ENCODE assay signal across 18 cellular contexts in genomic region chr16:7967986-7968509, GRCh38.
A peak's percentile ranks its signal among the peaks of the same experiment; 100 is the strongest.
DNase-seq lines count a peak whose midpoint lies in the region; FAIRE-seq and TF ChIP-seq lines count a peak whose summit lies in the region.
"Had no signal": no experiment of that assay in that cellular context is flagged by ENCODE, and none has a peak within 500 bp of the region (broad histone marks: within the 10 kb centered on the region; RNA-seq: fewer than 3 reads in every experiment).

No MANE protein-coding gene starts in this region.

- H3K9me3 ChIP-seq in astrocyte (ENCODE audit: insufficient read depth, low read depth, low read length) (peaks cover 6% of the 10 kb centered on the region), neural cell (ENCODE audit: low read length) (no peaks in the 10 kb centered on the region)
- H3K9me3 ChIP-seq: HAP-1 had no signal

- no peaks in the 10 kb centered on the region for H3K36me3 ChIP-seq in astrocyte (ENCODE audit: insufficient read depth, low read length)
- H3K36me3 ChIP-seq in neural cell (ENCODE audit: insufficient read depth, low read length): no peaks in the 10 kb centered on the region
- H3K36me3 ChIP-seq: HAP-1 had no signal

- H3K4me3 ChIP-seq in astrocyte (ENCODE audit: insufficient read depth, low read depth, low read length) (no peak overlapping the region), neural cell (ENCODE audit: low read length) (no peak overlapping the region)
- H3K4me3 ChIP-seq: HAP-1 had no signal

- TF ChIP-seq EP300 in neural cell (conservative IDR thresholded peaks at IDR 0.05; ENCODE audit: poor library complexity, severe bottlenecking): no peak

- no peaks in the 10 kb centered on the region for H3F3A ChIP-seq in neural cell (ENCODE audit: insufficient read depth, low read length, poor library complexity, severe bottlenecking)

- H3K79me2 ChIP-seq in astrocyte (ENCODE audit: insufficient read depth, low read length) (no peaks in the 10 kb centered on the region), neural cell (replicated peaks; ENCODE audit: insufficient read depth, low read length) (no peaks in the 10 kb centered on the region)

- no peak for FAIRE-seq in astrocyte (lab: Jason Lieb, UNC)
- FAIRE-seq: G401.6, GM12892, H54 had no signal

- H2AFZ ChIP-seq in astrocyte (ENCODE audit: low read depth, low read length) (no peak overlapping the region), neural cell (ENCODE audit: low read depth, low read length) (no peak overlapping the region)

- no peaks in the 10 kb centered on the region for H3K9me2 ChIP-seq in neural cell (ENCODE audit: insufficient read depth, low read length)

- H3K27me3 ChIP-seq in astrocyte (ENCODE audit: insufficient read depth, low read length) (no peaks in the 10 kb centered on the region), neural cell (ENCODE audit: insufficient read depth, low read depth, low read length) (no peaks in the 10 kb centered on the region)

- peaks cover 28% of the 10 kb centered on the region for H3K4me1 Mint-ChIP-seq in astrocyte (ENCODE audit: low read depth, unreplicated experiment)
- H3K4me1 Mint-ChIP-seq: CD4-positive, alpha-beta memory T cell had no signal

- no peaks in the 10 kb centered on the region for H3K9me3 Mint-ChIP-seq in astrocyte (ENCODE audit: unreplicated experiment)

- no peaks in the 10 kb centered on the region for H3K36me3 Mint-ChIP-seq in astrocyte (ENCODE audit: low read depth, unreplicated experiment)
- H3K36me3 Mint-ChIP-seq: CD4-positive, alpha-beta memory T cell had no signal

- no peak overlapping the region for H3K27ac ChIP-seq in astrocyte (ENCODE audit: low read depth, low read length)
- H3K27ac ChIP-seq in neural cell (ENCODE audit: low read length): no peak overlapping the region

- no peaks in the 10 kb centered on the region for H4K20me1 ChIP-seq in astrocyte (ENCODE audit: insufficient read depth, low read length)
- H4K20me1 ChIP-seq in neural cell (ENCODE audit: insufficient read depth): no peaks in the 10 kb centered on the region

- peak; percentile 34 for DNase-seq in M059J (ENCODE audit: low read depth)
- no peak for DNase-seq in astrocyte (ENCODE audit: low read depth)
- DNase-seq in RKO (ENCODE audit: low spot score): no peak
- no peak for DNase-seq in dedifferentiated amniotic fluid mesenchymal stem cell (ENCODE audit: extremely low spot score)
- no peak for DNase-seq in T-helper 1 cell
- DNase-seq: C1 segment of cervical spinal cord; Calu3; CD4-positive, alpha-beta memory T cell; COR-L47; DMS53; DMS79 treated with DMSO at 0.1 percent for 48 hours; GOT3; HFFc6 had no signal

- H3K27ac Mint-ChIP-seq in astrocyte (ENCODE audit: unreplicated experiment): peak overlapping the region; percentile 75
- H3K27ac Mint-ChIP-seq: CD4-positive, alpha-beta memory T cell; HFFc6 had no signal

- TF ChIP-seq RAD21 in neural cell (conservative IDR thresholded peaks at IDR 0.05): no peak

- H3K9ac ChIP-seq in astrocyte (ENCODE audit: low read length): no peak overlapping the region
- no peak overlapping the region for H3K9ac ChIP-seq in neural cell (ENCODE audit: low read length)

- H3K27me3 Mint-ChIP-seq in astrocyte (ENCODE audit: low read depth, unreplicated experiment): no peaks in the 10 kb centered on the region
- H3K27me3 Mint-ChIP-seq: CD4-positive, alpha-beta memory T cell had no signal

- no peak for TF ChIP-seq CTCF in astrocyte (IDR thresholded peaks at IDR 0.05; ENCODE audit: insufficient read depth, low read depth, low read length)
- no peak for TF ChIP-seq CTCF in neural cell (IDR thresholded peaks at IDR 0.05; ENCODE audit: poor library complexity, severe bottlenecking)

- no peak overlapping the region for H3K4me3 Mint-ChIP-seq in astrocyte (ENCODE audit: unreplicated experiment)
- H3K4me3 Mint-ChIP-seq: CD4-positive, alpha-beta memory T cell; HFFc6 had no signal

- no peaks in the 10 kb centered on the region for H3K4me1 ChIP-seq in astrocyte (ENCODE audit: insufficient read depth, low read length)
- H3K4me1 ChIP-seq: HAP-1 had no signal

- H3K4me2 ChIP-seq in astrocyte (ENCODE audit: low read length): no peak overlapping the region
- no peak overlapping the region for H3K4me2 ChIP-seq in neural cell (ENCODE audit: low read length)

TF ChIP-seq in neural cell, 6 proteins besides CTCF, POLR2A, EP300 and RAD21:
- TF ChIP-seq TAF1 (IDR thresholded peaks at IDR 0.05; ENCODE audit: low read depth): no peak
- TF ChIP-seq, protein P1, sequence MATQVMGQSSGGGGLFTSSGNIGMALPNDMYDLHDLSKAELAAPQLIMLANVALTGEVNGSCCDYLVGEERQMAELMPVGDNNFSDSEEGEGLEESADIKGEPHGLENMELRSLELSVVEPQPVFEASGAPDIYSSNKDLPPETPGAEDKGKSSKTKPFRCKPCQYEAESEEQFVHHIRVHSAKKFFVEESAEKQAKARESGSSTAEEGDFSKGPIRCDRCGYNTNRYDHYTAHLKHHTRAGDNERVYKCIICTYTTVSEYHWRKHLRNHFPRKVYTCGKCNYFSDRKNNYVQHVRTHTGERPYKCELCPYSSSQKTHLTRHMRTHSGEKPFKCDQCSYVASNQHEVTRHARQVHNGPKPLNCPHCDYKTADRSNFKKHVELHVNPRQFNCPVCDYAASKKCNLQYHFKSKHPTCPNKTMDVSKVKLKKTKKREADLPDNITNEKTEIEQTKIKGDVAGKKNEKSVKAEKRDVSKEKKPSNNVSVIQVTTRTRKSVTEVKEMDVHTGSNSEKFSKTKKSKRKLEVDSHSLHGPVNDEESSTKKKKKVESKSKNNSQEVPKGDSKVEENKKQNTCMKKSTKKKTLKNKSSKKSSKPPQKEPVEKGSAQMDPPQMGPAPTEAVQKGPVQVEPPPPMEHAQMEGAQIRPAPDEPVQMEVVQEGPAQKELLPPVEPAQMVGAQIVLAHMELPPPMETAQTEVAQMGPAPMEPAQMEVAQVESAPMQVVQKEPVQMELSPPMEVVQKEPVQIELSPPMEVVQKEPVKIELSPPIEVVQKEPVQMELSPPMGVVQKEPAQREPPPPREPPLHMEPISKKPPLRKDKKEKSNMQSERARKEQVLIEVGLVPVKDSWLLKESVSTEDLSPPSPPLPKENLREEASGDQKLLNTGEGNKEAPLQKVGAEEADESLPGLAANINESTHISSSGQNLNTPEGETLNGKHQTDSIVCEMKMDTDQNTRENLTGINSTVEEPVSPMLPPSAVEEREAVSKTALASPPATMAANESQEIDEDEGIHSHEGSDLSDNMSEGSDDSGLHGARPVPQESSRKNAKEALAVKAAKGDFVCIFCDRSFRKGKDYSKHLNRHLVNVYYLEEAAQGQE (IDR thresholded peaks at IDR 0.05; ENCODE audit: borderline replicate concordance): peak; percentile 92
- TF ChIP-seq POLR2AphosphoS5 (IDR thresholded peaks at IDR 0.05): peak; percentile 20
